ENCODE assay signal across 15 cellular contexts in genomic region chr2:37283207-37283606, GRCh38. TPM values are rescaled to one million over a fixed set of nuclear protein-coding genes. Genes with fewer than 3 reads are reported as not detected.
A peak's percentile ranks its signal among the peaks of the same experiment; 100 is the strongest.
DNase-seq lines count a peak whose midpoint lies in the region; ATAC-seq and TF ChIP-seq lines count a peak whose summit lies in the region.
"Had no signal": no experiment of that assay in that cellular context is flagged by ENCODE, and none has a peak within 500 bp of the region (broad histone marks: within the 10 kb centered on the region; RNA-seq: fewer than 3 reads in every experiment).

No MANE protein-coding gene starts in this region.

- H4K91ac ChIP-seq in IMR-90 (ENCODE audit: insufficient read depth, low read depth, low read length): 0 out of 2 replicates have a peak overlapping the region, but pooled peaks have one; percentile 10

- peak overlapping the region; percentile 40; the same call in 1 of the 2 replicates for H3K4ac ChIP-seq in IMR-90 (ENCODE audit: low read depth, low read length)

- H4K20me1 ChIP-seq in IMR-90 (ENCODE audit: insufficient read depth, low read length): no peaks in the 10 kb centered on the region
- H4K20me1 ChIP-seq in mammary epithelial cell (ENCODE audit: insufficient read depth, low read length): no peaks in the 10 kb centered on the region
- H4K20me1 ChIP-seq: BLaER1 had no signal

- no CpG with 5 or more reads among the region's 2 CpGs for WGBS in IMR-90 (ENCODE audit: extremely low coverage in 2 of 2, insufficient read length in 1 of 2), 2 experiments
- 96% methylated on average over 2 of the region's 2 CpGs for WGBS in mammary epithelial cell (ENCODE audit: low coverage, missing lambda C conversion rate)

- H3K56ac ChIP-seq in IMR-90 (ENCODE audit: extremely low read depth, insufficient read depth, low read length): no peak overlapping the region

- H3K36me3 ChIP-seq in IMR-90 (ENCODE audit: control insufficient read depth, insufficient read depth, low read length) (peaks cover 10% of the 10 kb centered on the region), mammary epithelial cell (ENCODE audit: insufficient read depth, low read length) (peaks cover 27% of the 10 kb centered on the region)
- H3K36me3 ChIP-seq: prostate gland had no signal

- H3K14ac ChIP-seq in IMR-90 (replicated peaks; ENCODE audit: low read depth, low read length): peak overlapping the region; percentile 53

- TF ChIP-seq RAD21 in IMR-90 (IDR thresholded peaks at IDR 0.05; ENCODE audit: low read length): no peak

- 0 out of 2 replicates have a peak overlapping the region, but pooled peaks have one; percentile 18 for H3K23ac ChIP-seq in IMR-90 (ENCODE audit: low read depth, low read length)

- no peaks in the 10 kb centered on the region for H3K9me3 Mint-ChIP-seq in CD4-positive, alpha-beta T cell

- TF ChIP-seq CTCF in AG04449 (IDR thresholded peaks at IDR 0.05; ENCODE audit: insufficient read depth, low read length, missing control alignments): no peak
- TF ChIP-seq CTCF in IMR-90 (conservative IDR thresholded peaks at IDR 0.05; ENCODE audit: low read depth, low read length): no peak
- TF ChIP-seq CTCF in mammary epithelial cell (conservative IDR thresholded peaks at IDR 0.05 in 1 of 2, IDR thresholded peaks at IDR 0.05 in 1 of 2; ENCODE audit: extremely low read depth in 1 of 2, insufficient read depth in 1 of 2, low read depth in 1 of 2, low read length in 2 of 2): no peak
- no peak for TF ChIP-seq CTCF in dorsolateral prefrontal cortex (IDR thresholded peaks at IDR 0.05 in 54 of 56, conservative IDR thresholded peaks at IDR 0.05 in 2 of 56; ENCODE audit: low read depth in 1 of 56, partially characterized antibody in 56 of 56)
- no peak for TF ChIP-seq CTCF in CD4-positive, alpha-beta T cell (IDR thresholded peaks at IDR 0.05)

- peak overlapping the region; percentile 47; the same call in 1 of the 2 replicates for H3K4me2 ChIP-seq in IMR-90 (ENCODE audit: low read depth, low read length)
- H3K4me2 ChIP-seq in mammary epithelial cell (ENCODE audit: insufficient read depth, low read depth, low read length): no peak overlapping the region
- H3K4me2 ChIP-seq: BLaER1 had no signal

- peak overlapping the region; percentile 61 for H2BK5ac ChIP-seq in IMR-90 (ENCODE audit: low read depth, low read length, poor library complexity, severe bottlenecking)

- peak overlapping the region; percentile 32; the same call in 1 of the 2 replicates for H3K18ac ChIP-seq in IMR-90 (ENCODE audit: low read depth, low read length)

- no TSS peak for BruUV-seq in IMR-90 (replicated peaks; lab: Mats Ljungman, UMichigan)
- no TSS peak for BruUV-seq in mammary epithelial cell (replicated peaks; lab: Mats Ljungman, UMichigan)

- H3K27me3 Mint-ChIP-seq in CD4-positive, alpha-beta T cell: no peaks in the 10 kb centered on the region

- H2AK9ac ChIP-seq in IMR-90 (replicated peaks; ENCODE audit: low read depth, low read length, poor library complexity): no peak overlapping the region

- in situ Hi-C loops in IMR-90 (cut with MboI; ENCODE audit: low sequenced_read_pairs): no loop called here
- in situ Hi-C loops in mammary epithelial cell (cut with MboI; ENCODE audit: low sequenced_read_pairs in 2 of 2): no loop called here

- H3K9me3 ChIP-seq in IMR-90 (ENCODE audit: control insufficient read depth, insufficient read depth, low read length) (no peaks in the 10 kb centered on the region), mammary epithelial cell (replicated peaks; ENCODE audit: insufficient read depth, low read length) (no peaks in the 10 kb centered on the region)
- H3K9me3 ChIP-seq in CD4-positive, alpha-beta T cell (ENCODE audit: control insufficient read depth, low read length): no peaks in the 10 kb centered on the region
- H3K9me3 ChIP-seq: BLaER1, heart right ventricle, prostate gland, tibial nerve had no signal

- no peak overlapping the region for H3K9ac ChIP-seq in IMR-90 (ENCODE audit: low read depth, low read length)
- no peak overlapping the region for H3K9ac ChIP-seq in mammary epithelial cell (ENCODE audit: insufficient read depth, low read length)
- H3K9ac ChIP-seq: BLaER1 had no signal

- peak; percentile 82 for DNase-seq in AG04449 (ENCODE audit: low read depth, low spot score)
- DNase-seq in IMR-90: peak; percentile 93
- DNase-seq in mammary epithelial cell: peak; percentile 71
- DNase-seq in kidney glomerular epithelial cell (lab: John Stamatoyannopoulos, UW): peak; percentile 62
- DNase-seq in dorsolateral prefrontal cortex: no peak
- DNase-seq in activated CD4-positive, CD25-positive, alpha-beta regulatory T cell treated with anti-CD3 and anti-CD28 coated beads, Interleukin-2, amount 50 U/mL, for 72 hours: no peak
- DNase-seq in CD4-positive, alpha-beta T cell: no peak
- DNase-seq: heart right ventricle, mesendoderm, NCI-H187, SW 1271 had no signal

- TF ChIP-seq POLR2A in IMR-90 (IDR thresholded peaks at IDR 0.05; ENCODE audit: low read depth, low read length): no peak

- no peaks in the 10 kb centered on the region for H3K4me1 Mint-ChIP-seq in CD4-positive, alpha-beta T cell (ENCODE audit: low read depth)

- H3K27ac ChIP-seq in IMR-90 (ENCODE audit: insufficient read depth, low read length): peak overlapping the region; percentile 62; the same call in 1 of the 2 replicates
- H3K27ac ChIP-seq in mammary epithelial cell (ENCODE audit: insufficient read depth, low read depth, low read length): no peak overlapping the region
- no peak overlapping the region for H3K27ac ChIP-seq in dorsolateral prefrontal cortex
- no peak overlapping the region for H3K27ac ChIP-seq in CD4-positive, alpha-beta T cell (ENCODE audit: low read depth, low read length)
- H3K27ac ChIP-seq: BLaER1, heart right ventricle, prostate gland, tibial nerve had no signal

- peaks cover 8 to 13% of the 10 kb centered on the region in 2 experiments; a peak in 2 of 4 replicates for H3K79me1 ChIP-seq in IMR-90 (ENCODE audit: low read depth in 1 of 2, low read length in 2 of 2)

- intact Hi-C loops in IMR-90 (cut with micrococcal nuclease): no loop called here
- intact Hi-C loops in mammary epithelial cell (cut with micrococcal nuclease): no loop called here
- intact Hi-C loops in dorsolateral prefrontal cortex (cut with DNase I): no loop called here
- intact Hi-C loops in CD4-positive, alpha-beta T cell (cut with DNase I, micrococcal nuclease): no loop called here

- H2BK120ac ChIP-seq in IMR-90 (ENCODE audit: low read depth, low read length): peak overlapping the region; percentile 28; the same call in 1 of the 2 replicates

- H4K8ac ChIP-seq in IMR-90 (ENCODE audit: low read depth in 2 of 2, low read length in 2 of 2): peak overlapping the region in 1 of 2 experiments; percentile 59; a peak in 2 of 4 replicates

- no peak overlapping the region for H2BK15ac ChIP-seq in IMR-90 (ENCODE audit: low read depth, low read length)

- dilution Hi-C loops in IMR-90 (cut with HindIII; ENCODE audit: low sequenced_read_pairs, unreplicated experiment) (no loop called here), mammary epithelial cell (cut with HindIII; ENCODE audit: low sequenced_read_pairs) (no loop called here)

- H3K9me1 ChIP-seq in IMR-90 (ENCODE audit: insufficient read depth, low read length): no peaks in the 10 kb centered on the region

- no peak overlapping the region for H2AK5ac ChIP-seq in IMR-90 (ENCODE audit: low read depth, low read length)

- H3K4me3 ChIP-seq in AG04449 (ENCODE audit: low read depth, low read length) (no peak overlapping the region), IMR-90 (ENCODE audit: insufficient read depth, low read depth, low read length) (no peak overlapping the region), mammary epithelial cell (replicated peaks in 1 of 3; ENCODE audit: insufficient read depth in 1 of 3, low read depth in 2 of 3, low read length in 3 of 3) (no peak overlapping the region), dorsolateral prefrontal cortex (no peak overlapping the region)
- H3K4me3 ChIP-seq: BLaER1, heart right ventricle, prostate gland, tibial nerve had no signal

- CTCF ChIA-PET in AG04449 (lab: Yijun Ruan, JAX) (no interaction called here), IMR-90 (lab: Yijun Ruan, JAX) (interaction anchor here (0.5 kb wide), 1 partner anchor 879 kb away, joined by 4 read pairs; no protein-coding TSS in a partner anchor), mammary epithelial cell (lab: Charles Lee; ENCODE audit: low non-redundant PET) (no interaction called here)
- CTCF ChIA-PET in CD4-positive, alpha-beta T cell (lab: Charles Lee): interaction anchor here (1.1 kb wide), 1 partner anchor 11 kb away, joined by 5 read pairs; no protein-coding TSS in a partner anchor

- H3K4me1 ChIP-seq in IMR-90 (ENCODE audit: control insufficient read depth, insufficient read depth, low read length): peaks cover 6% of the 10 kb centered on the region
- H3K4me1 ChIP-seq in mammary epithelial cell (ENCODE audit: insufficient read depth, low read length): no peaks in the 10 kb centered on the region
- H3K4me1 ChIP-seq: BLaER1, prostate gland, tibial nerve had no signal

- H3K27me3 ChIP-seq in IMR-90 (ENCODE audit: control insufficient read depth, insufficient read depth, low read length) (no peaks in the 10 kb centered on the region), mammary epithelial cell (ENCODE audit: insufficient read depth, low read length) (no peaks in the 10 kb centered on the region), dorsolateral prefrontal cortex (no peaks in the 10 kb centered on the region)
- no peaks in the 10 kb centered on the region for H3K27me3 ChIP-seq in CD4-positive, alpha-beta T cell (ENCODE audit: control insufficient read depth, insufficient read depth, low read length)
- H3K27me3 ChIP-seq: BLaER1, heart right ventricle, tibial nerve had no signal

- no peak overlapping the region for H3K27ac Mint-ChIP-seq in CD4-positive, alpha-beta T cell

- no peak overlapping the region for H4K5ac ChIP-seq in IMR-90 (ENCODE audit: low read depth, low read length)

- H2AFZ ChIP-seq in IMR-90 (replicated peaks; ENCODE audit: low read length, poor library complexity): no peak overlapping the region
- no peak overlapping the region for H2AFZ ChIP-seq in mammary epithelial cell (ENCODE audit: low read depth, low read length)

- POLR2A ChIA-PET in AG04449 (lab: Yijun Ruan, JAX) (interaction anchor here (1.1 to 1.2 kb wide), 2 partner anchors 39 to 48 kb away, joined by 3 read pairs; no protein-coding TSS in a partner anchor), IMR-90 (lab: Charles Lee; ENCODE audit: unreplicated experiment) (no interaction called here)
- POLR2A ChIA-PET in CD4-positive, alpha-beta T cell (lab: Charles Lee): no interaction called here

- no peak overlapping the region for H3K4me3 Mint-ChIP-seq in CD4-positive, alpha-beta T cell

- peaks cover 70% of the 10 kb centered on the region for H3K36me3 Mint-ChIP-seq in CD4-positive, alpha-beta T cell (ENCODE audit: low read depth)

- ATAC-seq in IMR-90 (ENCODE audit: low read depth) (peak; percentile 89), GM19035 (IDR thresholded peaks at IDR 0.05; ENCODE audit: unreplicated experiment) (no peak)
- ATAC-seq in CD4-positive, alpha-beta T cell (ENCODE audit: poor library complexity): no peak
- ATAC-seq: heart right ventricle had no signal

- H2BK20ac ChIP-seq in IMR-90 (ENCODE audit: low read depth, low read length): no peak overlapping the region

- H3K79me2 ChIP-seq in mammary epithelial cell (ENCODE audit: insufficient read depth, low read length): no peaks in the 10 kb centered on the region

RNA-seq across cellular contexts. Expression of gene PRKD3, which starts 41.4 kb away (rescaled TPM):
- 46.4 and 47.5 TPM in 2 replicates for total RNA-seq in IMR-90 (2012; rRNA removed)
- polyA plus RNA-seq in IMR-90 (2012; rRNA removed): 14.3 and 15.8 TPM in 2 replicates
- 3.6 and 8.1 TPM in 2 replicates for polyA plus RNA-seq in IMR-90 (2012; cell fraction: cytosol; rRNA removed)
- polyA plus RNA-seq in IMR-90 (2012; cell fraction: nucleus; rRNA removed; ENCODE audit: low replicate concordance): 3.7 and 26.4 TPM in 2 replicates
- total RNA-seq in mammary epithelial cell: 10 to 100 TPM; 43.0 to 43.3 TPM
- 20.3 TPM for polyA plus RNA-seq in mammary epithelial cell
- polyA minus RNA-seq in mammary epithelial cell: 38.5 TPM
- 10 to 100 TPM in 112 of 120 experiments, 1 to 10 TPM in 8; 7.8 to 37.9 (median 16.4) TPM for total RNA-seq in dorsolateral prefrontal cortex
- total RNA-seq in CD4-positive, alpha-beta T cell: 10 to 100 TPM; 40.5 to 44.1 TPM

RNA-seq across cellular contexts. Expression of gene NDUFAF7, which starts 51.7 kb away (rescaled TPM):
- total RNA-seq in IMR-90 (2012; rRNA removed) (9.9 and 12.8 TPM in 2 replicates), mammary epithelial cell (10 to 100 TPM in 1 of 2 donors, 1 to 10 TPM in 1; 9.3 to 16.5 TPM), dorsolateral prefrontal cortex (10 to 100 TPM; 18.9 to 51.7 (median 32.5) TPM)
- polyA plus RNA-seq in IMR-90 (2012; rRNA removed) (14.1 and 17.4 TPM in 2 replicates), mammary epithelial cell (9.8 TPM)
- 3.0 and 4.4 TPM in 2 replicates for polyA plus RNA-seq in IMR-90 (2012; cell fraction: cytosol; rRNA removed)
- 11.1 and 75.5 TPM in 2 replicates for polyA plus RNA-seq in IMR-90 (2012; cell fraction: nucleus; rRNA removed; ENCODE audit: low replicate concordance)
- polyA minus RNA-seq in mammary epithelial cell: 24.5 TPM
- 10 to 100 TPM; 21.4 to 24.1 TPM for total RNA-seq in CD4-positive, alpha-beta T cell

RNA-seq across cellular contexts. Expression of gene CEBPZ, which starts 51.8 kb away (rescaled TPM):
- total RNA-seq in IMR-90 (2012; rRNA removed): 33.3 and 47.8 TPM in 2 replicates
- polyA plus RNA-seq in IMR-90 (2012; rRNA removed): 9.4 and 9.5 TPM in 2 replicates
- polyA plus RNA-seq in IMR-90 (2012; cell fraction: cytosol; rRNA removed): 0.80 and 1.4 TPM in 2 replicates
- polyA plus RNA-seq in IMR-90 (2012; cell fraction: nucleus; rRNA removed; ENCODE audit: low replicate concordance): 0.39 and 4.1 TPM in 2 replicates
- 10 to 100 TPM; 30.2 to 58.7 TPM for total RNA-seq in mammary epithelial cell
- 14.6 TPM for polyA plus RNA-seq in mammary epithelial cell
- polyA minus RNA-seq in mammary epithelial cell: 19.4 TPM
- 10 to 100 TPM; 18.0 to 44.8 (median 29.7) TPM for total RNA-seq in dorsolateral prefrontal cortex
- total RNA-seq in CD4-positive, alpha-beta T cell: 100 to 1,000 TPM in 1 of 2 experiments, 10 to 100 TPM in 1; 92.3 to 102 TPM

Comparison
In these comparisons a context has a peak if more than half of its experiments do, and no peak if none do; other contexts are left out.
1. DNase-seq: peak in AG04449 (single experiment), IMR-90 (single experiment), mammary epithelial cell (single experiment) and kidney glomerular epithelial cell (single experiment); none in dorsolateral prefrontal cortex (0 of 10), activated CD4-positive, CD25-positive, alpha-beta regulatory T cell treated with anti-CD3 and anti-CD28 coated beads, Interleukin-2, amount 50 U/mL, for 72 hours (single experiment) and CD4-positive, alpha-beta T cell (0 of 10).
2. CTCF ChIA-PET loops: an anchor here in IMR-90 (0.5 kb wide) and CD4-positive, alpha-beta T cell (1.1 kb wide); none called in AG04449 and mammary epithelial cell.